In genomic region chr17:76920364-76921139, GRCh38 we compare ENCODE assay signal across 21 cellular contexts. TPM values are rescaled to one million over a fixed set of nuclear protein-coding genes. Genes with fewer than 3 reads are reported as not detected.
DNase-seq lines count a peak whose midpoint lies in the region; ATAC-seq, FAIRE-seq and TF ChIP-seq lines count a peak whose summit lies in the region.
"Had no signal": no experiment of that assay in that cellular context is flagged by ENCODE, and none has a peak within 500 bp of the region (broad histone marks: within the 10 kb centered on the region; RNA-seq: fewer than 3 reads in every experiment).

No MANE protein-coding gene starts in this region.

- DNase-seq in NCI-H2196 (lab: John Stamatoyannopoulos, UW; ENCODE audit: unreplicated experiment) (peak; percentile 61), NCI-H2196 treated with DMSO at 0.1 percent for 48 hours (lab: John Stamatoyannopoulos, UW; ENCODE audit: unreplicated experiment) (no peak), A549 (ENCODE audit: low read depth in 1 of 2, low spot score in 1 of 2) (no peak), NCI-H146 (lab: John Stamatoyannopoulos, UW) (peak; percentile 75), K562 (ENCODE audit: extremely low read depth in 1 of 4, low spot score in 3 of 4) (no peak), mammary epithelial cell (no peak), HuH-7.5 (ENCODE audit: low spot score) (no peak)
- no peak for DNase-seq in activated effector memory CD4-positive, alpha-beta T cell treated with anti-CD3 and anti-CD28 coated beads, Interleukin-2, amount 50 U/mL, for 16 hours
- DNase-seq: CD8-positive, alpha-beta memory T cell; HFFc6; Kasumi-1; MM.1S; NCI-H1092 treated with DMSO at 0.1 percent for 48 hours; NCI-H1694 treated with DMSO at 0.1 percent for 48 hours; NCI-H2227 treated with DMSO at 0.1 percent for 48 hours; NCI-H774; Right ventricle myocardium superior had no signal

- peaks cover 4% of the 10 kb centered on the region; the same call in 1 of the 3 replicates for H3K4me1 ChIP-seq in A549
- no peaks in the 10 kb centered on the region for H3K4me1 ChIP-seq in K562 (replicated peaks in 1 of 2; ENCODE audit: control insufficient read depth in 2 of 2, insufficient read depth in 2 of 2, low read length in 2 of 2)
- no peaks in the 10 kb centered on the region for H3K4me1 ChIP-seq in mammary epithelial cell (ENCODE audit: insufficient read depth, low read length)

- BruUV-seq in K562 (replicated peaks; lab: Mats Ljungman, UMichigan) (no TSS peak), mammary epithelial cell (replicated peaks; lab: Mats Ljungman, UMichigan) (no TSS peak)

- dilution Hi-C loops in mammary epithelial cell (cut with HindIII; ENCODE audit: low sequenced_read_pairs): no loop called here

- H3K9me3 ChIP-seq in A549 (no peaks in the 10 kb centered on the region), K562 (replicated peaks; ENCODE audit: control insufficient read depth, insufficient read depth, low read depth, low read length) (no peaks in the 10 kb centered on the region), mammary epithelial cell (replicated peaks; ENCODE audit: insufficient read depth, low read length) (no peaks in the 10 kb centered on the region)
- H3K9me3 ChIP-seq: BLaER1 treated with 17β-estradiol and CSF1 and Interleukin-3, amounts not matched to agents 10 nM and 100 nM had no signal

- H3K36me3 ChIP-seq in K562 (ENCODE audit: control insufficient read depth, insufficient read depth, low read length) (no peaks in the 10 kb centered on the region), mammary epithelial cell (ENCODE audit: insufficient read depth, low read length) (no peaks in the 10 kb centered on the region)

- H3K9ac ChIP-seq in K562 (ENCODE audit: insufficient read depth in 1 of 2, low read depth in 2 of 2, low read length in 2 of 2) (no peak overlapping the region), mammary epithelial cell (ENCODE audit: insufficient read depth, low read length) (no peak overlapping the region)
- H3K9ac ChIP-seq: BLaER1 treated with 17β-estradiol and CSF1 and Interleukin-3, amounts not matched to agents 10 nM and 100 nM had no signal

- H3K79me2 ChIP-seq in K562 (ENCODE audit: control insufficient read depth, insufficient read depth, low read length): no peaks in the 10 kb centered on the region
- no peaks in the 10 kb centered on the region for H3K79me2 ChIP-seq in mammary epithelial cell (ENCODE audit: insufficient read depth, low read length)

- no peak for TF ChIP-seq EP300 in A549 (IDR thresholded peaks at IDR 0.05)
- no peak for TF ChIP-seq EP300 in K562 (IDR thresholded peaks at IDR 0.05; ENCODE audit: low read length)

- 86% methylated on average over 13 of the region's 13 CpGs for WGBS in A549 (ENCODE audit: missing lambda C conversion rate)
- under 1% methylated on average over 13 of the region's 13 CpGs for WGBS in K562 (ENCODE audit: insufficient coverage, low coverage, missing lambda C conversion rate)
- WGBS in mammary epithelial cell (ENCODE audit: low coverage, missing lambda C conversion rate): 80% methylated on average over 11 of the region's 13 CpGs

- TF ChIP-seq POLR2A in A549 (IDR thresholded peaks at IDR 0.05; ENCODE audit: low read length) (no peak), K562 (conservative IDR thresholded peaks at IDR 0.05) (no peak)

- H2AFZ ChIP-seq in K562 (ENCODE audit: low read depth, low read length) (no peak overlapping the region), mammary epithelial cell (ENCODE audit: low read depth, low read length) (no peak overlapping the region)

- intact Hi-C loops in K562 (cut with micrococcal nuclease): no loop called here
- intact Hi-C loops in mammary epithelial cell (cut with micrococcal nuclease): no loop called here

- H3K4me3 ChIP-seq in A549: no peak overlapping the region
- H3K4me3 ChIP-seq in K562: no peak overlapping the region
- H3K4me3 ChIP-seq in mammary epithelial cell (replicated peaks in 1 of 3; ENCODE audit: insufficient read depth in 1 of 3, low read depth in 2 of 3, low read length in 3 of 3): no peak overlapping the region
- H3K4me3 ChIP-seq: BLaER1 treated with 17β-estradiol and CSF1 and Interleukin-3, amounts not matched to agents 10 nM and 100 nM had no signal

- FAIRE-seq in A549 (lab: Jason Lieb, UNC) (no peak), K562 (lab: Jason Lieb, UNC) (no peak)
- FAIRE-seq: A204.1, D721Med had no signal

- TF ChIP-seq CTCF in A549 (IDR thresholded peaks at IDR 0.05) (no peak), K562 (IDR thresholded peaks at IDR 0.05 in 2 of 3, conservative IDR thresholded peaks at IDR 0.05 in 1 of 3; ENCODE audit: insufficient read depth in 2 of 3, low read depth in 1 of 3, low read length in 3 of 3) (no peak), mammary epithelial cell (conservative IDR thresholded peaks at IDR 0.05 in 1 of 2, IDR thresholded peaks at IDR 0.05 in 1 of 2; ENCODE audit: extremely low read depth in 1 of 2, insufficient read depth in 1 of 2, low read depth in 1 of 2, low read length in 2 of 2) (no peak)

- H3K27me3 ChIP-seq in K562 (ENCODE audit: control insufficient read depth in 2 of 2, insufficient read depth in 2 of 2, low read length in 2 of 2) (peaks cover 50 to 75% of the 10 kb centered on the region in 2 experiments), mammary epithelial cell (ENCODE audit: insufficient read depth, low read length) (no peaks in the 10 kb centered on the region)
- H3K27me3 ChIP-seq: BLaER1 treated with 17β-estradiol and CSF1 and Interleukin-3, amounts not matched to agents 10 nM and 100 nM had no signal

- H4K20me1 ChIP-seq in K562 (replicated peaks; ENCODE audit: control insufficient read depth, insufficient read depth, low read length) (peaks cover 25% of the 10 kb centered on the region; the same call in 1 of the 2 replicates), mammary epithelial cell (ENCODE audit: insufficient read depth, low read length) (no peaks in the 10 kb centered on the region)

- in situ Hi-C loops in K562 (cut with MboI): no loop called here
- in situ Hi-C loops in mammary epithelial cell (cut with MboI; ENCODE audit: low sequenced_read_pairs in 2 of 2): no loop called here

- TF ChIP-seq RAD21 in A549 (conservative IDR thresholded peaks at IDR 0.05 in 1 of 2, IDR thresholded peaks at IDR 0.05 in 1 of 2): no peak
- no peak for TF ChIP-seq RAD21 in K562 (CRISPR knock-in tag; conservative IDR thresholded peaks at IDR 0.05 in 1 of 2, IDR thresholded peaks at IDR 0.05 in 1 of 2)

- H3K4me2 ChIP-seq in A549 (no peak overlapping the region), K562 (ENCODE audit: insufficient read depth, low read length) (no peak overlapping the region), mammary epithelial cell (ENCODE audit: insufficient read depth, low read depth, low read length) (no peak overlapping the region)

- ATAC-seq in A549: no peak
- ATAC-seq in K562: no peak
- ATAC-seq: Panc1 had no signal

- H3K9me1 ChIP-seq in K562 (ENCODE audit: control insufficient read depth, insufficient read depth, low read length): peaks cover 6% of the 10 kb centered on the region

- CTCF ChIA-PET in A549 (lab: Yijun Ruan, JAX): interaction anchor here (1.6 to 2.0 kb wide), 2 partner anchors 12 to 52 kb away, joined by 4 to 11 read pairs; partner anchors contain the start of gene MGAT5B
- CTCF ChIA-PET in K562 (lab: Yijun Ruan, JAX; ENCODE audit: low intra/inter-chr PET ratio): no interaction called here
- CTCF ChIA-PET in mammary epithelial cell (lab: Charles Lee; ENCODE audit: low non-redundant PET): no interaction called here

- POLR2A ChIA-PET in A549 (lab: Yijun Ruan, JAX) (no interaction called here), K562 (lab: Yijun Ruan, JAX) (interaction anchor here (0.6 to 0.7 kb wide), 2 partner anchors 187 to 597 kb away, joined by 3 read pairs; no protein-coding TSS in a partner anchor)

- H3K27ac ChIP-seq in A549 (no peak overlapping the region), K562 (ENCODE audit: extremely low read depth, low read depth, low read length) (no peak overlapping the region), mammary epithelial cell (ENCODE audit: insufficient read depth, low read depth, low read length) (no peak overlapping the region)
- H3K27ac ChIP-seq: BLaER1 treated with 17β-estradiol and CSF1 and Interleukin-3, amounts not matched to agents 10 nM and 100 nM had no signal

TF ChIP-seq in K562, 482 proteins besides CTCF, POLR2A, EP300 and RAD21:
- TF ChIP-seq ZNF695 (CRISPR knock-in tag; IDR thresholded peaks at IDR 0.05): no peak
- 0 out of 2 replicates have a peak, but pooled peaks have one; percentile 61 for TF ChIP-seq MIER1 (IDR thresholded peaks at IDR 0.05; ENCODE audit: low read depth)
- TF ChIP-seq EHMT2 (IDR thresholded peaks at IDR 0.05): peak; percentile 63

RNA-seq across cellular contexts. Expression of gene MGAT5B, which starts 52.3 kb away (rescaled TPM):
- polyA plus RNA-seq in A549 (2011; rRNA removed) (7.6 and 10.3 TPM in 2 replicates), A549 (2017; fragmentation: RNase III; extraction: RNeasy Plus Mini Kit Qiagen cat#74134 plus additional on column Dnase treatment) (16.2 to 22.8 TPM (median 21.7 TPM) in 3 replicates), K562 (2011; rRNA removed) (0.43 and 0.79 TPM in 2 replicates), K562 (2014; fragmentation: Illumina TruSeq; extraction: Trizol) (0.09 and 0.17 TPM in 2 replicates), K562 (2014; fragmentation: Nextera tagmentation; extraction: Ambion mirVana) (not detected), K562 (2014; rRNA removed) (0.16 TPM in 1 of 2 replicates, not detected in the other), mammary epithelial cell (1.8 TPM)
- polyA plus RNA-seq in A549 (2012; cell fraction: cytosol; rRNA removed): 11.9 and 18.0 TPM in 2 replicates
- 40.3 and 50.7 TPM in 2 replicates for polyA plus RNA-seq in A549 (2012; cell fraction: nucleus; rRNA removed)
- 11.3 and 15.5 TPM in 2 replicates for polyA minus RNA-seq in A549 (2011; rRNA and poly(A)+ RNA removed)
- 1.5 and 5.7 TPM in 2 replicates for total RNA-seq in K562 (2011; cell fraction: chromatin; rRNA removed; ENCODE audit: low replicate concordance)
- 2.2 and 2.5 TPM in 2 replicates for total RNA-seq in K562 (2011; cell fraction: nucleolus; rRNA removed)
- total RNA-seq in K562 (2011; cell fraction: nucleoplasm; rRNA removed): 0.76 and 1.6 TPM in 2 replicates
- total RNA-seq in K562 (2014; rRNA removed) (0.18 and 0.29 TPM in 2 replicates), K562 (2014; rRNA removed; fragmentation: Illumina TruSeq; extraction: Trizol) (0.19 TPM in 1 of 2 replicates, not detected in the other), K562 (2015; rRNA removed; fragmentation: Illumina TruSeq; extraction: Trizol) (not detected in 2 replicates), K562 (2021) (0.16 and 0.22 TPM in 2 replicates), mammary epithelial cell (1 to 10 TPM in 1 of 2 donors, under 1 TPM in 1; 0.89 to 1.3 TPM)
- polyA plus RNA-seq in K562 (2011; cell fraction: cytosol; rRNA removed): 0.59 and 1.2 TPM in 2 replicates
- polyA plus RNA-seq in K562 (2011; cell fraction: nucleus; rRNA removed): 2.3 and 3.9 TPM in 2 replicates
- 0.19 and 0.22 TPM in 2 replicates for polyA plus RNA-seq in K562 (2012)
- 0.09 and 0.11 TPM in 2 replicates for polyA minus RNA-seq in K562 (2011; rRNA and poly(A)+ RNA removed)
- 1.5 TPM in 1 of 2 replicates, not detected in the other for polyA minus RNA-seq in K562 (2011; cell fraction: cytosol; rRNA and poly(A)+ RNA removed)
- 1.5 and 1.9 TPM in 2 replicates for polyA minus RNA-seq in K562 (2011; cell fraction: nucleus; rRNA and poly(A)+ RNA removed)
- 3.5 TPM for polyA minus RNA-seq in mammary epithelial cell
- total RNA-seq: Right ventricle myocardium superior had no signal

Comparison
In these comparisons a context has a peak if more than half of its experiments do, and no peak if none do; other contexts are left out.
1. DNase-seq: peak in NCI-H2196 (single experiment) and NCI-H146 (single experiment); none in NCI-H2196 treated with DMSO at 0.1 percent for 48 hours (single experiment), A549 (0 of 2), K562 (0 of 4), mammary epithelial cell (single experiment), HuH-7.5 (single experiment) and activated effector memory CD4-positive, alpha-beta T cell treated with anti-CD3 and anti-CD28 coated beads, Interleukin-2, amount 50 U/mL, for 16 hours (single experiment).